ENCODE assay signal across 14 cellular contexts in genomic region chr15:62046064-62046779, GRCh38. TPM values are rescaled to one million over a fixed set of nuclear protein-coding genes. Genes with fewer than 3 reads are reported as not detected.
DNase-seq lines count a peak whose midpoint lies in the region; ATAC-seq, FAIRE-seq and TF ChIP-seq lines count a peak whose summit lies in the region.
"Had no signal": no experiment of that assay in that cellular context is flagged by ENCODE, and none has a peak within 500 bp of the region (broad histone marks: within the 10 kb centered on the region; RNA-seq: fewer than 3 reads in every experiment).

No MANE protein-coding gene starts in this region.

- no peaks in the 10 kb centered on the region for H3K4me1 ChIP-seq in right lobe of liver
- H3K4me1 ChIP-seq in HepG2 (ENCODE audit: insufficient read depth, low read length), result no peaks in the 10 kb centered on the region
- peaks cover 5 to 54% (median 28%) of the 10 kb centered on the region in 4 donors for H3K4me1 ChIP-seq in stomach
- H3K4me1 ChIP-seq: ascending aorta had no signal

- peaks cover 9% of the 10 kb centered on the region for H3K36me3 Mint-ChIP-seq in T-helper 1 cell treated with Interleukin-12 subunit alpha and Interleukin-12 subunit beta and Interleukin-4 antibody, amounts not matched to agents 30 μg/mL and 1 μg/mL, for 36 hours (ENCODE audit: low read depth)
- H3K36me3 Mint-ChIP-seq in nephron progenitor cell (ENCODE audit: low read depth), result peaks cover 9% of the 10 kb centered on the region

- POLR2A ChIA-PET in HepG2 (lab: Yijun Ruan, JAX), result no interaction called here

- H4K20me1 ChIP-seq in HepG2 (ENCODE audit: insufficient read depth, low read length), result no peaks in the 10 kb centered on the region

- no peak for DNase-seq in right lobe of liver
- no peak for DNase-seq in HepG2 (ENCODE audit: low spot score)
- DNase-seq in stomach, result no peak
- DNase-seq in activated effector memory CD4-positive, alpha-beta T cell treated with Interleukin-2 at 50 U/mL for 16 hours, result no peak
- no peak for DNase-seq in D721Med (ENCODE audit: insufficient read length, low spot score)
- no peak for DNase-seq in nephron progenitor cell
- DNase-seq: NCI-H510A treated with DMSO at 0.1 percent for 48 hours had no signal

- H3K27me3 ChIP-seq in right lobe of liver (no peaks in the 10 kb centered on the region), HepG2 (ENCODE audit: control insufficient read depth in 1 of 2, insufficient read depth in 2 of 2, low read length in 2 of 2) (no peaks in the 10 kb centered on the region), stomach (no peaks in the 10 kb centered on the region)
- H3K27me3 ChIP-seq: ascending aorta had no signal

- ATAC-seq in right lobe of liver (peak in 3 of 4 donors; percentile 45 to 64 (median 59)), HepG2 (no peak), HG02884 (IDR thresholded peaks at IDR 0.05; ENCODE audit: unreplicated experiment) (peak; percentile 72)

- H3K27me3 Mint-ChIP-seq in T-helper 1 cell treated with Interleukin-12 subunit alpha and Interleukin-12 subunit beta and Interleukin-4 antibody, amounts not matched to agents 30 μg/mL and 1 μg/mL, for 36 hours (ENCODE audit: low read depth), result no peaks in the 10 kb centered on the region
- H3K27me3 Mint-ChIP-seq in nephron progenitor cell (ENCODE audit: low read depth, poor library complexity), result no peaks in the 10 kb centered on the region

- H3K9ac ChIP-seq in HepG2 (ENCODE audit: insufficient read depth, low read depth, low read length), result no peak overlapping the region

- H3K9me3 Mint-ChIP-seq in T-helper 1 cell treated with Interleukin-12 subunit alpha and Interleukin-12 subunit beta and Interleukin-4 antibody, amounts not matched to agents 30 μg/mL and 1 μg/mL, for 36 hours, result no peaks in the 10 kb centered on the region
- H3K9me3 Mint-ChIP-seq in nephron progenitor cell, result peaks cover 9% of the 10 kb centered on the region

- TF ChIP-seq CTCF in right lobe of liver (IDR thresholded peaks at IDR 0.05) (no peak), HepG2 (CRISPR knock-in tag; IDR thresholded peaks at IDR 0.05) (no peak), stomach (IDR thresholded peaks at IDR 0.05) (no peak), D721Med (IDR thresholded peaks at IDR 0.05; ENCODE audit: insufficient read depth, missing control alignments) (no peak), nephron progenitor cell (IDR thresholded peaks at IDR 0.05) (no peak)

- peaks cover 0 to under 1% (median 0%) of the 10 kb centered on the region in 4 donors for H3K36me3 ChIP-seq in right lobe of liver
- H3K36me3 ChIP-seq in HepG2 (replicated peaks in 1 of 2; ENCODE audit: control insufficient read depth in 1 of 2, insufficient read depth in 2 of 2, low read length in 2 of 2), result no peaks in the 10 kb centered on the region
- H3K36me3 ChIP-seq in stomach, result peaks cover 0 to 15% (median 9%) of the 10 kb centered on the region in 4 donors

- peak overlapping the region; percentile 55 for H3K4me3 Mint-ChIP-seq in T-helper 1 cell treated with Interleukin-12 subunit alpha and Interleukin-12 subunit beta and Interleukin-4 antibody, amounts not matched to agents 30 μg/mL and 1 μg/mL, for 36 hours
- no peak overlapping the region for H3K4me3 Mint-ChIP-seq in nephron progenitor cell

- peak overlapping the region; percentile 75 for H3K27ac Mint-ChIP-seq in T-helper 1 cell treated with Interleukin-12 subunit alpha and Interleukin-12 subunit beta and Interleukin-4 antibody, amounts not matched to agents 30 μg/mL and 1 μg/mL, for 36 hours
- no peak overlapping the region for H3K27ac Mint-ChIP-seq in nephron progenitor cell

- no peaks in the 10 kb centered on the region for H3K9me3 ChIP-seq in right lobe of liver
- no peaks in the 10 kb centered on the region for H3K9me3 ChIP-seq in HepG2 (ENCODE audit: low read length)
- no peaks in the 10 kb centered on the region for H3K9me3 ChIP-seq in stomach
- H3K9me3 ChIP-seq: ascending aorta had no signal

- peaks cover 16% of the 10 kb centered on the region for H3K4me1 Mint-ChIP-seq in T-helper 1 cell treated with Interleukin-12 subunit alpha and Interleukin-12 subunit beta and Interleukin-4 antibody, amounts not matched to agents 30 μg/mL and 1 μg/mL, for 36 hours (ENCODE audit: low read depth)
- no peaks in the 10 kb centered on the region for H3K4me1 Mint-ChIP-seq in nephron progenitor cell

- TF ChIP-seq POLR2A in right lobe of liver (IDR thresholded peaks at IDR 0.05) (no peak), HepG2 (IDR thresholded peaks at IDR 0.05; ENCODE audit: insufficient read depth in 1 of 2, low read depth in 2 of 2, low read length in 2 of 2) (no peak), stomach (IDR thresholded peaks at IDR 0.05) (no peak)

- FAIRE-seq in HepG2 (lab: Jason Lieb, UNC) (no peak), D721Med (lab: Jason Lieb, UNC) (no peak)
- FAIRE-seq: HTR-8/SVneo had no signal

- H2AFZ ChIP-seq in HepG2 (ENCODE audit: low read length), result no peak overlapping the region

- H3K27ac ChIP-seq in right lobe of liver (peak overlapping the region in 1 of 3 donors; percentile 6), HepG2 (ENCODE audit: extremely low read length, insufficient read depth, low read length) (no peak overlapping the region), stomach (peak overlapping the region in 3 of 5 donors; percentile 12 to 61 (median 27))
- H3K27ac ChIP-seq: ascending aorta had no signal

- CTCF ChIA-PET in HepG2 (lab: Yijun Ruan, JAX; ENCODE audit: low intra/inter-chr PET ratio, low total read pairs), result no interaction called here

- intact Hi-C loops in right lobe of liver (cut with DNase I) (no loop called here), HepG2 (cut with micrococcal nuclease; ENCODE audit: unreplicated experiment) (no loop called here), stomach (cut with DNase I; ENCODE audit: low total_unique reads) (no loop called here)

- H3K4me2 ChIP-seq in HepG2 (ENCODE audit: low read depth, low read length), result no peak overlapping the region

- in situ Hi-C loops in HepG2 (cut with HindIII; ENCODE audit: extremely low pct_ligation_motif_present, low pct_unique_long_range_greater_than_20kb), result no loop called here

- BruUV-seq in HepG2 (replicated peaks; lab: Mats Ljungman, UMichigan), result no TSS peak

- TF ChIP-seq EP300 in HepG2 (IDR thresholded peaks at IDR 0.05; ENCODE audit: low read depth in 2 of 2, low read length in 2 of 2), result no peak
- no peak for TF ChIP-seq EP300 in HepG2 (CRISPR knock-in tag; IDR thresholded peaks at IDR 0.05; ENCODE audit: borderline replicate concordance)
- TF ChIP-seq EP300 in stomach (IDR thresholded peaks at IDR 0.05), result no peak

- TF ChIP-seq RAD21 in HepG2 (CRISPR knock-in tag; IDR thresholded peaks at IDR 0.05), result no peak

- peaks cover under 1% of the 10 kb centered on the region for H3K79me2 ChIP-seq in HepG2 (ENCODE audit: insufficient read depth, low read length)

- no peak overlapping the region for H3K4me3 ChIP-seq in right lobe of liver
- H3K4me3 ChIP-seq in HepG2 (replicated peaks in 1 of 3; ENCODE audit: insufficient read depth in 1 of 3, low read depth in 2 of 3, low read length in 3 of 3), result no peak overlapping the region
- H3K4me3 ChIP-seq in stomach, result no peak overlapping the region
- H3K4me3 ChIP-seq: ascending aorta, lung had no signal

- WGBS in right lobe of liver (ENCODE audit: insufficient coverage, low coverage, low lambda C conversion rate, missing lambda C conversion rate), result 42% methylated on average over 5 of the region's 5 CpGs
- 76% methylated on average over 5 of the region's 5 CpGs for WGBS in HepG2 (ENCODE audit: low lambda C conversion rate)
- 63 to 73% (median 68%) methylated on average over 5 of the region's 5 CpGs for WGBS in stomach, 5 donors

RNA-seq across cellular contexts. Expression of gene VPS13C, which starts 14.0 kb away (rescaled TPM):
- total RNA-seq in right lobe of liver (10 to 100 TPM; 17.5 to 34.6 (median 27.3) TPM), HepG2 (2016; rRNA removed; fragmentation: Illumina TruSeq; extraction: Trizol) (26.8 and 27.6 TPM in 2 replicates), stomach (100 to 1,000 TPM in 4 of 5 donors, 10 to 100 TPM in 1; 58.3 to 207 (median 125) TPM)
- 3.3 and 3.6 TPM in 2 replicates for total RNA-seq in HepG2 (2016; cell fraction: cytosol; rRNA removed; fragmentation: Illumina TruSeq; extraction: Trizol; ENCODE audit: low read depth)
- 24.0 and 25.4 TPM in 2 replicates for total RNA-seq in HepG2 (2016; cell fraction: insoluble cytoplasmic fraction; rRNA removed; fragmentation: Illumina TruSeq; extraction: Trizol)
- total RNA-seq in HepG2 (2016; cell fraction: membrane; rRNA removed; fragmentation: Illumina TruSeq; extraction: Trizol), result 3.6 and 4.9 TPM in 2 replicates
- 89.1 and 91.0 TPM in 2 replicates for total RNA-seq in HepG2 (2016; cell fraction: nucleus; rRNA removed; fragmentation: Illumina TruSeq; extraction: Trizol)
- polyA plus RNA-seq in HepG2 (2011; rRNA removed) (9.1 and 10.9 TPM in 2 replicates), stomach (10 to 100 TPM in 1 of 3 donors, 1 to 10 TPM in 2; 5.4 to 11.0 (median 8.1) TPM)
- 3.6 and 5.3 TPM in 2 replicates for polyA plus RNA-seq in HepG2 (2011; cell fraction: cytosol; rRNA removed)
- 21.5 and 22.4 TPM in 2 replicates for polyA plus RNA-seq in HepG2 (2011; cell fraction: nucleus; rRNA removed)
- 13.0 and 13.7 TPM in 2 replicates for polyA plus RNA-seq in HepG2 (2012)
- 0.58 and 0.61 TPM in 2 replicates for polyA plus RNA-seq in HepG2 (2016; cell fraction: cytosol; fragmentation: Illumina TruSeq; extraction: Trizol; ENCODE audit: low read depth)
- polyA plus RNA-seq in HepG2 (2016; cell fraction: insoluble cytoplasmic fraction; fragmentation: Illumina TruSeq; extraction: Trizol; ENCODE audit: low read depth), result 10.6 and 13.4 TPM in 2 replicates
- 0.87 and 1.5 TPM in 2 replicates for polyA plus RNA-seq in HepG2 (2016; cell fraction: membrane; fragmentation: Illumina TruSeq; extraction: Trizol; ENCODE audit: low read depth)
- 51.1 and 54.5 TPM in 2 replicates for polyA plus RNA-seq in HepG2 (2016; cell fraction: nucleus; fragmentation: Illumina TruSeq; extraction: Trizol; ENCODE audit: insufficient read depth, low read depth)
- polyA minus RNA-seq in HepG2 (2011; rRNA and poly(A)+ RNA removed; ENCODE audit: low replicate concordance), result 35.0 and 40.3 TPM in 2 replicates
- polyA minus RNA-seq in HepG2 (2011; cell fraction: cytosol; rRNA and poly(A)+ RNA removed), result 33.1 and 34.0 TPM in 2 replicates
- 230 and 238 TPM in 2 replicates for polyA minus RNA-seq in HepG2 (2011; cell fraction: nucleus; rRNA and poly(A)+ RNA removed)

RNA-seq across cellular contexts. Expression of gene C2CD4A, which starts 20.6 kb away (rescaled TPM):
- total RNA-seq in right lobe of liver (1 to 10 TPM in 3 of 6 experiments, under 1 TPM in 1, not detected in 2; 0.53 to 6.3 (median 3.7) TPM), HepG2 (2016; rRNA removed; fragmentation: Illumina TruSeq; extraction: Trizol) (0.17 and 0.20 TPM in 2 replicates), stomach (1 to 10 TPM in 2 of 5 donors, under 1 TPM in 1, not detected in 2; 0.29 to 3.0 (median 2.9) TPM)
- total RNA-seq in HepG2 (2016; cell fraction: cytosol; rRNA removed; fragmentation: Illumina TruSeq; extraction: Trizol; ENCODE audit: low read depth), result 0.09 and 0.10 TPM in 2 replicates
- 0.26 and 0.34 TPM in 2 replicates for total RNA-seq in HepG2 (2016; cell fraction: insoluble cytoplasmic fraction; rRNA removed; fragmentation: Illumina TruSeq; extraction: Trizol)
- 0.22 and 0.28 TPM in 2 replicates for total RNA-seq in HepG2 (2016; cell fraction: membrane; rRNA removed; fragmentation: Illumina TruSeq; extraction: Trizol)
- total RNA-seq in HepG2 (2016; cell fraction: nucleus; rRNA removed; fragmentation: Illumina TruSeq; extraction: Trizol), result 0.16 and 0.25 TPM in 2 replicates
- polyA plus RNA-seq in HepG2 (2011; rRNA removed) (not detected in 2 replicates), stomach (1 to 10 TPM in 1 of 3 donors, under 1 TPM in 2; 0.31 to 2.6 (median 0.98) TPM)
- not detected in 2 replicates for polyA plus RNA-seq in HepG2 (2011; cell fraction: cytosol; rRNA removed)
- polyA plus RNA-seq in HepG2 (2011; cell fraction: nucleus; rRNA removed), result 0.03 TPM in 1 of 2 replicates, not detected in the other
- not detected in 2 replicates for polyA plus RNA-seq in HepG2 (2012)
- polyA plus RNA-seq in HepG2 (2016; cell fraction: cytosol; fragmentation: Illumina TruSeq; extraction: Trizol; ENCODE audit: low read depth), result not detected in 2 replicates
- polyA plus RNA-seq in HepG2 (2016; cell fraction: insoluble cytoplasmic fraction; fragmentation: Illumina TruSeq; extraction: Trizol; ENCODE audit: low read depth), result 0.30 and 0.31 TPM in 2 replicates
- 0.08 TPM in 1 of 2 replicates, not detected in the other for polyA plus RNA-seq in HepG2 (2016; cell fraction: membrane; fragmentation: Illumina TruSeq; extraction: Trizol; ENCODE audit: low read depth)
- 0.30 and 0.51 TPM in 2 replicates for polyA plus RNA-seq in HepG2 (2016; cell fraction: nucleus; fragmentation: Illumina TruSeq; extraction: Trizol; ENCODE audit: insufficient read depth, low read depth)
- 0.04 TPM in 1 of 2 replicates, not detected in the other for polyA minus RNA-seq in HepG2 (2011; rRNA and poly(A)+ RNA removed; ENCODE audit: low replicate concordance)
- polyA minus RNA-seq in HepG2 (2011; cell fraction: cytosol; rRNA and poly(A)+ RNA removed), result not detected in 2 replicates
- polyA minus RNA-seq in HepG2 (2011; cell fraction: nucleus; rRNA and poly(A)+ RNA removed), result not detected in 2 replicates
- total RNA-seq: ascending aorta, subcutaneous adipose tissue had no signal
- polyA plus RNA-seq: BJ had no signal
